8 cellular contexts compared by ENCODE assay signal in genomic region chr22:26756675-26757293, GRCh38.
DNase-seq lines count a peak whose midpoint lies in the region; ATAC-seq, FAIRE-seq and TF ChIP-seq lines count a peak whose summit lies in the region.

No MANE protein-coding gene starts in this region.

- peak overlapping the region; percentile 65 for H3K4me3 ChIP-seq in ACC112 (ENCODE audit: low read depth, low read length)
- peak overlapping the region; percentile 43 for H3K4me3 ChIP-seq in GM23248
- no peak overlapping the region for H3K4me3 ChIP-seq in SJCRH30
- H3K4me3 ChIP-seq in astrocyte of the cerebellum (ENCODE audit: low read depth, low read length), result peak overlapping the region; percentile 23
- peak overlapping the region; percentile 52 for H3K4me3 ChIP-seq in iPS-15b (ENCODE audit: low read depth, low read length)
- H3K4me3 ChIP-seq in small intestine (ENCODE audit: low read depth in 1 of 2, low read length in 2 of 2), result no peak overlapping the region

- no peak overlapping the region for H3K27ac ChIP-seq in ACC112 (ENCODE audit: low read depth, low read length)
- H3K27ac ChIP-seq in GM23248, result peak overlapping the region; percentile 42; the same call in 1 of the 2 replicates
- H3K27ac ChIP-seq in SJCRH30, result peak overlapping the region; percentile 15; the same call in 1 of the 2 replicates
- no peak overlapping the region for H3K27ac ChIP-seq in small intestine (ENCODE audit: low read depth in 1 of 2, low read length in 1 of 2)

- FAIRE-seq in small intestine (lab: Jason Lieb, UNC), result no peak

- H2AFZ ChIP-seq in ACC112 (ENCODE audit: low read length, unreplicated experiment) (peak overlapping the region; percentile 38), GM23248 (peak overlapping the region; percentile 77)

- H3K9ac ChIP-seq in GM23248 (peak overlapping the region; percentile 66), iPS-15b (ENCODE audit: low read depth, low read length) (no peak overlapping the region)

- ATAC-seq in HG02938 (IDR thresholded peaks at IDR 0.05; ENCODE audit: unreplicated experiment), result no peak
- ATAC-seq in HG02884 (IDR thresholded peaks at IDR 0.05; ENCODE audit: unreplicated experiment), result no peak

- peaks cover 4% of the 10 kb centered on the region; the same call in 1 of the 2 replicates for H3F3A ChIP-seq in GM23248 (ENCODE audit: insufficient read depth)

- no peaks in the 10 kb centered on the region for H3K36me3 ChIP-seq in ACC112 (ENCODE audit: insufficient read depth, low read length)
- no peaks in the 10 kb centered on the region for H3K36me3 ChIP-seq in GM23248 (ENCODE audit: low read depth)
- H3K36me3 ChIP-seq in SJCRH30, result no peaks in the 10 kb centered on the region
- no peaks in the 10 kb centered on the region for H3K36me3 ChIP-seq in iPS-15b (ENCODE audit: control insufficient read depth, insufficient read depth, low read length)
- no peaks in the 10 kb centered on the region for H3K36me3 ChIP-seq in small intestine (ENCODE audit: control insufficient read depth in 2 of 2, insufficient read depth in 2 of 2, low read length in 2 of 2)

- DNase-seq in GM23248 (peak; percentile 87), SJCRH30 (peak; percentile 65 to 74), astrocyte of the cerebellum (ENCODE audit: low read depth) (no peak), small intestine (peak; percentile 5)

- H4K20me1 ChIP-seq in GM23248 (ENCODE audit: insufficient read depth), result no peaks in the 10 kb centered on the region

- WGBS in GM23248 (ENCODE audit: low coverage in 1 of 2, low lambda C conversion rate in 2 of 2, missing lambda C conversion rate in 2 of 2), 2 experiments, result 15 to 17% methylated on average over 39 to 43 of the region's 47 CpGs
- 13 to 26% (median 16%) methylated on average over 43 to 47 of the region's 47 CpGs for WGBS in small intestine, 3 donors

- no peaks in the 10 kb centered on the region for H3K4me1 ChIP-seq in ACC112 (ENCODE audit: control insufficient read depth, insufficient read depth, low read length, unreplicated experiment)
- H3K4me1 ChIP-seq in GM23248 (ENCODE audit: insufficient read depth), result no peaks in the 10 kb centered on the region
- H3K4me1 ChIP-seq in SJCRH30, result no peaks in the 10 kb centered on the region
- H3K4me1 ChIP-seq in iPS-15b (ENCODE audit: control insufficient read depth, insufficient read depth, low read length), result peaks cover 17% of the 10 kb centered on the region
- no peaks in the 10 kb centered on the region for H3K4me1 ChIP-seq in small intestine (ENCODE audit: control insufficient read depth in 2 of 2, insufficient read depth in 1 of 2, low read depth in 1 of 2, low read length in 1 of 2)

- peak; percentile 76 for TF ChIP-seq CTCF in astrocyte of the cerebellum (IDR thresholded peaks at IDR 0.05; ENCODE audit: low read depth, low read length, missing control alignments)

- H3K27me3 ChIP-seq in ACC112 (ENCODE audit: insufficient read depth, low read length) (no peaks in the 10 kb centered on the region), GM23248 (replicated peaks; ENCODE audit: insufficient read depth) (no peaks in the 10 kb centered on the region), SJCRH30 (no peaks in the 10 kb centered on the region), iPS-15b (ENCODE audit: control insufficient read depth, insufficient read depth, low read length) (peaks cover 2% of the 10 kb centered on the region), small intestine (ENCODE audit: control insufficient read depth in 2 of 2, insufficient read depth in 2 of 2, low read length in 2 of 2) (no peaks in the 10 kb centered on the region)

- no peaks in the 10 kb centered on the region for H3K9me2 ChIP-seq in GM23248 (ENCODE audit: insufficient read depth)

- peak overlapping the region; percentile 32 for H3K4me2 ChIP-seq in GM23248 (ENCODE audit: unreplicated experiment)

- in situ Hi-C loops in GM23248 (cut with MboI) (loop anchor here (10.0 kb wide), 1 partner anchor 1048 kb away; the partner anchor contains the start of gene MN1), astrocyte of the cerebellum (cut with HindIII; ENCODE audit: low sequenced_read_pairs) (no loop called here)

- H3K9me3 ChIP-seq in GM23248 (ENCODE audit: low read depth) (no peaks in the 10 kb centered on the region), SJCRH30 (replicated peaks) (peaks cover 7% of the 10 kb centered on the region; the same call in 1 of the 2 replicates), iPS-15b (ENCODE audit: control insufficient read depth, insufficient read depth, low read length) (no peaks in the 10 kb centered on the region), small intestine (ENCODE audit: control insufficient read depth, low read depth) (no peaks in the 10 kb centered on the region)

- H3K79me2 ChIP-seq in ACC112 (ENCODE audit: control insufficient read depth, insufficient read depth, low read length, unreplicated experiment), result no peaks in the 10 kb centered on the region
- no peaks in the 10 kb centered on the region for H3K79me2 ChIP-seq in GM23248 (ENCODE audit: insufficient read depth)

Comparison
In these comparisons a context has a peak if more than half of its experiments do, and no peak if none do; other contexts are left out.
1. H3K27ac ChIP-seq: peak in GM23248 (single experiment) and SJCRH30 (single experiment); none in ACC112 (single experiment) and small intestine (0 of 2).
2. H3K4me3 ChIP-seq: peak in ACC112 (single experiment), GM23248 (single experiment), astrocyte of the cerebellum (single experiment) and iPS-15b (single experiment); none in SJCRH30 (single experiment) and small intestine (0 of 2).